In genomic region chr22:25053153-25053805, GRCh38 we compare ENCODE assay signal across 22 cellular contexts.
DNase-seq lines count a peak whose midpoint lies in the region; ATAC-seq and TF ChIP-seq lines count a peak whose summit lies in the region.
"Had no signal": no experiment of that assay in that cellular context is flagged by ENCODE, and none has a peak within 500 bp of the region (broad histone marks: within the 10 kb centered on the region; RNA-seq: fewer than 3 reads in every experiment).

No MANE protein-coding gene starts in this region.

- H4K20me1 ChIP-seq in GM23248 (ENCODE audit: insufficient read depth): no peaks in the 10 kb centered on the region
- no peaks in the 10 kb centered on the region for H4K20me1 ChIP-seq in hepatocyte (ENCODE audit: insufficient read depth, poor library complexity, severe bottlenecking)

- H3K4me1 ChIP-seq in GM23248 (ENCODE audit: insufficient read depth) (no peaks in the 10 kb centered on the region), hepatocyte (ENCODE audit: insufficient read depth) (peaks cover 27% of the 10 kb centered on the region)
- H3K4me1 ChIP-seq: lower lobe of right lung, neural progenitor cell had no signal

- H2AFZ ChIP-seq in GM23248: no peak overlapping the region
- no peak overlapping the region for H2AFZ ChIP-seq in hepatocyte
- H2AFZ ChIP-seq: neural progenitor cell had no signal

- WGBS in GM23248 (ENCODE audit: low coverage in 1 of 2, low lambda C conversion rate in 2 of 2, missing lambda C conversion rate in 2 of 2), 2 experiments: 69 to 74% methylated on average over 7 of the region's 7 CpGs
- 69% methylated on average over 7 of the region's 7 CpGs for WGBS in hepatocyte (ENCODE audit: low lambda C conversion rate, missing lambda C conversion rate)

- no peaks in the 10 kb centered on the region for H3K9me2 ChIP-seq in GM23248 (ENCODE audit: insufficient read depth)
- H3K9me2 ChIP-seq in hepatocyte (replicated peaks; ENCODE audit: insufficient read depth): no peaks in the 10 kb centered on the region

- H3K36me3 Mint-ChIP-seq in stimulated activated effector memory CD8-positive, alpha-beta T cell treated with anti-CD3 and anti-CD28 coated beads, Interleukin-12 subunit alpha, Interleukin-12 subunit beta, amount 100 ng/mL, for 72 hours: no peaks in the 10 kb centered on the region
- H3K36me3 Mint-ChIP-seq in endothelial cell (ENCODE audit: low read depth, unreplicated experiment): peaks cover 31% of the 10 kb centered on the region
- H3K36me3 Mint-ChIP-seq in activated CD4-positive, alpha-beta memory T cell treated with anti-CD3 and anti-CD28 coated beads, Interleukin-2, amount 10 ng/mL, durations not matched to agents 7 days and 5 days (ENCODE audit: low read depth): peaks cover 46% of the 10 kb centered on the region

- POLR2A ChIA-PET in activated CD4-positive, alpha-beta memory T cell treated with anti-CD3 and anti-CD28 coated beads, Interleukin-2, amount 10 ng/mL, durations not matched to agents 7 days and 5 days (lab: Charles Lee): no interaction called here

- no peak overlapping the region for H3K4me2 ChIP-seq in GM23248 (ENCODE audit: unreplicated experiment)
- H3K4me2 ChIP-seq in hepatocyte: no peak overlapping the region
- H3K4me2 ChIP-seq: BLaER1 treated with 17β-estradiol and CSF1 and Interleukin-3, amounts not matched to agents 10 nM and 100 nM; neural progenitor cell had no signal

- no peaks in the 10 kb centered on the region for H3K9me3 ChIP-seq in GM23248 (ENCODE audit: low read depth)
- no peaks in the 10 kb centered on the region for H3K9me3 ChIP-seq in hepatocyte (ENCODE audit: low read depth)

- H3K79me2 ChIP-seq in GM23248 (ENCODE audit: insufficient read depth): no peaks in the 10 kb centered on the region
- H3K79me2 ChIP-seq in hepatocyte: peaks cover 6% of the 10 kb centered on the region

- H3K27me3 ChIP-seq in GM23248 (replicated peaks; ENCODE audit: insufficient read depth) (no peaks in the 10 kb centered on the region), hepatocyte (no peaks in the 10 kb centered on the region)
- H3K27me3 ChIP-seq: BLaER1 treated with 17β-estradiol and CSF1 and Interleukin-3, amounts not matched to agents 10 nM and 100 nM; esophagus squamous epithelium; neural progenitor cell had no signal

- H3K4me1 Mint-ChIP-seq in stimulated activated effector memory CD8-positive, alpha-beta T cell treated with anti-CD3 and anti-CD28 coated beads, Interleukin-12 subunit alpha, Interleukin-12 subunit beta, amount 100 ng/mL, for 72 hours: peaks cover 37% of the 10 kb centered on the region
- H3K4me1 Mint-ChIP-seq in endothelial cell (ENCODE audit: unreplicated experiment): peaks cover 3% of the 10 kb centered on the region
- H3K4me1 Mint-ChIP-seq in activated CD4-positive, alpha-beta memory T cell treated with anti-CD3 and anti-CD28 coated beads, Interleukin-2, amount 10 ng/mL, durations not matched to agents 7 days and 5 days: peaks cover 40% of the 10 kb centered on the region

- H3K36me3 ChIP-seq in GM23248 (ENCODE audit: low read depth) (no peaks in the 10 kb centered on the region), hepatocyte (replicated peaks; ENCODE audit: insufficient read depth, low read depth) (no peaks in the 10 kb centered on the region)

- H3K4me3 ChIP-seq in GM23248 (no peak overlapping the region), hepatocyte (no peak overlapping the region)
- H3K4me3 ChIP-seq: BLaER1 treated with 17β-estradiol and CSF1 and Interleukin-3, amounts not matched to agents 10 nM and 100 nM; esophagus squamous epithelium; lower lobe of right lung; neural progenitor cell had no signal

- H3K4me3 Mint-ChIP-seq in stimulated activated effector memory CD8-positive, alpha-beta T cell treated with anti-CD3 and anti-CD28 coated beads, Interleukin-12 subunit alpha, Interleukin-12 subunit beta, amount 100 ng/mL, for 72 hours: peak overlapping the region; percentile 35
- H3K4me3 Mint-ChIP-seq in endothelial cell (ENCODE audit: unreplicated experiment): no peak overlapping the region
- no peak overlapping the region for H3K4me3 Mint-ChIP-seq in activated CD4-positive, alpha-beta memory T cell treated with anti-CD3 and anti-CD28 coated beads, Interleukin-2, amount 10 ng/mL, durations not matched to agents 7 days and 5 days
- H3K4me3 Mint-ChIP-seq: activated naive CD8-positive, alpha-beta T cell treated with anti-CD3 and anti-CD28 coated beads, Interleukin-2, amount 50 U/mL, for 24 hours; neural progenitor cell; stimulated activated naive CD8-positive, alpha-beta T cell treated with anti-CD3 and anti-CD28 coated beads, Interleukin-15, Interleukin-2, amounts not matched to agents 100 ng/mL and 50 ng/mL, for 24 hours had no signal

- peaks cover 2% of the 10 kb centered on the region for H3K27me3 Mint-ChIP-seq in endothelial cell (ENCODE audit: unreplicated experiment)
- no peaks in the 10 kb centered on the region for H3K27me3 Mint-ChIP-seq in activated CD4-positive, alpha-beta memory T cell treated with anti-CD3 and anti-CD28 coated beads, Interleukin-2, amount 10 ng/mL, durations not matched to agents 7 days and 5 days
- H3K27me3 Mint-ChIP-seq: stimulated activated naive CD8-positive, alpha-beta T cell treated with anti-CD3 and anti-CD28 coated beads, Interleukin-15, Interleukin-2, amounts not matched to agents 100 ng/mL and 50 ng/mL, for 24 hours had no signal

- H3F3A ChIP-seq in GM23248 (ENCODE audit: insufficient read depth): no peaks in the 10 kb centered on the region

- no peak overlapping the region for H3K27ac Mint-ChIP-seq in stimulated activated effector memory CD8-positive, alpha-beta T cell treated with anti-CD3 and anti-CD28 coated beads, Interleukin-12 subunit alpha, Interleukin-12 subunit beta, amount 100 ng/mL, for 72 hours
- H3K27ac Mint-ChIP-seq in endothelial cell (ENCODE audit: unreplicated experiment): no peak overlapping the region
- H3K27ac Mint-ChIP-seq in activated CD4-positive, alpha-beta memory T cell treated with anti-CD3 and anti-CD28 coated beads, Interleukin-2, amount 10 ng/mL, durations not matched to agents 7 days and 5 days: no peak overlapping the region
- H3K27ac Mint-ChIP-seq: activated naive CD8-positive, alpha-beta T cell treated with anti-CD3 and anti-CD28 coated beads, Interleukin-2, amount 50 U/mL, for 24 hours; neural progenitor cell; stimulated activated naive CD8-positive, alpha-beta T cell treated with anti-CD3 and anti-CD28 coated beads, Interleukin-15, Interleukin-2, amounts not matched to agents 100 ng/mL and 50 ng/mL, for 24 hours had no signal

- no peak for ATAC-seq in stimulated activated effector memory CD8-positive, alpha-beta T cell treated with anti-CD3 and anti-CD28 coated beads, Interleukin-12 subunit alpha, Interleukin-12 subunit beta, amount 100 ng/mL, for 72 hours
- ATAC-seq in GM18870 (IDR thresholded peaks at IDR 0.05; ENCODE audit: unreplicated experiment) (no peak), GM21529 (IDR thresholded peaks at IDR 0.05; ENCODE audit: unreplicated experiment) (no peak)
- ATAC-seq: activated naive CD8-positive, alpha-beta T cell treated with anti-CD3 and anti-CD28 coated beads, Interleukin-2, amount 50 U/mL, for 24 hours; lower lobe of right lung had no signal

- H3K9ac ChIP-seq in GM23248: no peak overlapping the region
- H3K9ac ChIP-seq: BLaER1 treated with 17β-estradiol and CSF1 and Interleukin-3, amounts not matched to agents 10 nM and 100 nM; neural progenitor cell had no signal

- DNase-seq in GM23248 (peak; percentile 19), T1000 (lab: John Stamatoyannopoulos, UW) (peak; percentile 30), hepatocyte (ENCODE audit: low spot score) (peak; percentile 81), endothelial cell (ENCODE audit: low spot score) (no peak)
- no peak for DNase-seq in stimulated activated effector memory CD8-positive, alpha-beta T cell treated with anti-CD3 and anti-CD28 coated beads, Interleukin-12 subunit alpha, Interleukin-12 subunit beta, amount 100 ng/mL, for 72 hours (ENCODE audit: low spot score in 2 of 2)
- no peak for DNase-seq in activated CD4-positive, alpha-beta memory T cell treated with anti-CD3 and anti-CD28 coated beads, Interleukin-2, amount 10 ng/mL, durations not matched to agents 7 days and 5 days
- DNase-seq: activated CD4-positive, alpha-beta T cell treated with anti-CD3 and anti-CD28 coated beads for 1 hour; activated naive CD8-positive, alpha-beta T cell treated with anti-CD3 and anti-CD28 coated beads, Interleukin-2, amount 50 U/mL, for 24 hours; activated T-cell treated with anti-CD3 and anti-CD28 coated beads for 4 hours; esophagus squamous epithelium; H7; KBM-7; lower lobe of right lung; NCI-H1694; NCI-H524 treated with DMSO at 0.1 percent for 48 hours; RPMI8226; T-helper 1 cell had no signal

- peaks cover 7% of the 10 kb centered on the region for H3K9me3 Mint-ChIP-seq in stimulated activated effector memory CD8-positive, alpha-beta T cell treated with anti-CD3 and anti-CD28 coated beads, Interleukin-12 subunit alpha, Interleukin-12 subunit beta, amount 100 ng/mL, for 72 hours
- H3K9me3 Mint-ChIP-seq in endothelial cell (ENCODE audit: unreplicated experiment): no peaks in the 10 kb centered on the region
- H3K9me3 Mint-ChIP-seq in activated CD4-positive, alpha-beta memory T cell treated with anti-CD3 and anti-CD28 coated beads, Interleukin-2, amount 10 ng/mL, durations not matched to agents 7 days and 5 days: peaks cover 14% of the 10 kb centered on the region

- in situ Hi-C loops in GM23248 (cut with MboI): no loop called here

- H3K27ac ChIP-seq in GM23248: no peak overlapping the region
- peak overlapping the region; percentile 97 for H3K27ac ChIP-seq in hepatocyte
- H3K27ac ChIP-seq: BLaER1 treated with 17β-estradiol and CSF1 and Interleukin-3, amounts not matched to agents 10 nM and 100 nM; esophagus squamous epithelium; lower lobe of right lung; neural progenitor cell had no signal

- no peak for TF ChIP-seq CTCF in hepatocyte (IDR thresholded peaks at IDR 0.05; ENCODE audit: poor library complexity)
- TF ChIP-seq CTCF in endothelial cell (IDR thresholded peaks at IDR 0.05; ENCODE audit: unreplicated experiment): no peak

- CTCF ChIA-PET in activated CD4-positive, alpha-beta memory T cell treated with anti-CD3 and anti-CD28 coated beads, Interleukin-2, amount 10 ng/mL, durations not matched to agents 7 days and 5 days (lab: Charles Lee): interaction anchor here (0.8 to 8.0 kb wide), 4 partner anchors 32 to 204 kb away, joined by 3 to 95 read pairs (median 24); partner anchors contain the start of gene KIAA1671

Comparison
In these comparisons a context has a peak if more than half of its experiments do, and no peak if none do; other contexts are left out.
1. DNase-seq: peak in GM23248 (single experiment), T1000 (single experiment) and hepatocyte (single experiment); none in stimulated activated effector memory CD8-positive, alpha-beta T cell treated with anti-CD3 and anti-CD28 coated beads, Interleukin-12 subunit alpha, Interleukin-12 subunit beta, amount 100 ng/mL, for 72 hours (0 of 2), endothelial cell (single experiment) and activated CD4-positive, alpha-beta memory T cell treated with anti-CD3 and anti-CD28 coated beads, Interleukin-2, amount 10 ng/mL, durations not matched to agents 7 days and 5 days (single experiment).